Comparison of ENCODE assay signal across 21 cellular contexts in the genomic region with DNA sequence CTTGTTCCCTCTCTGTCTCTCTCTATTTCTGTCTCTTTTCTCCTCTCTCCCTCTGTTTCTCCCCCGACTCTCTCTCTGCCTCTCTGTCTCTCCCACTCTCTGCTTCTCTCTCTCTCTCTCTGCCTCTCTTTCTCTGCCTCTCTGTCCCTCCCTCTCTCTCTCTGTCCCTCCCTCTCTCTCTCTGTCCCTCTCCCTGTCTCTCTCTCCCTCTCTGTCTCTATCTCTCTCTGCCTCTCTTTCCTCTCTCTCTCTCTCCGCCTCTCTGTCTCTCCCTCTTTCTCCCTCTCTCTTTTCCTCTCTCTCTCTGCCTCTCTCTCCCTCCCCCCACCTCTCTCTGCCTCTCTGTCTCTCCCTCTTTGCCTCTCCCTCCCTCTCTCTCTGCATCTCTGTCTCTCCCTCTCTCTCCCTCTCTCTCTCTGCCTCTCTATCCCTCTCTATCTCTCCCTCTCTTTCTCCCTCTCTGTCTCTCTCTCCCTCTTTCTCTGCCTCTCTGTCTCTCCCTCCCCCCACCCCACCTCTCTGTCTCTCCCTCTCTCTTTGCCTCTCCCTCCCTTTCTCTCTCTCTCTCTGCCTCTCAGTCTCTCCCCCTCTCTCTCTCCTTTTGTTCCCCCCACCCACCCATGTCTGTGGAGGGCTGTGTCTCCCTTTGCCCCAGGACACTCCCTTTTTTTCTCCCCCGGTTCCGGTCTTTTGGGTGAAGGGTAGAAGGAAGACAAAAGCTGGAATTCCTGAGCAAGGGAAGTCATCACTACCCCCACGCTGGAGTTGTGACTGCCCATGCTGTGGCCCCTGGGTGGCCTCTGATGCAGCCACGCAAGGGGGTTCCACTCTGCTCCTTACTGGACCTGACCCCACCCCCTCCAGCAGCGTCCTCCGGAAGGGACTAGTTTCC. TPM values are rescaled to one million over a fixed set of nuclear protein-coding genes. Genes with fewer than 3 reads are reported as not detected.
A peak's percentile ranks its signal among the peaks of the same experiment; 100 is the strongest.
DNase-seq lines count a peak whose midpoint lies in the region; ATAC-seq, FAIRE-seq and TF ChIP-seq lines count a peak whose summit lies in the region.
"Had no signal": no experiment of that assay in that cellular context is flagged by ENCODE, and none has a peak within 500 bp of the region (broad histone marks: within the 10 kb centered on the region; RNA-seq: fewer than 3 reads in every experiment).

No MANE protein-coding gene starts in this region.

- BruUV-seq in GM12878 (replicated peaks; lab: Mats Ljungman, UMichigan): no TSS peak

- FAIRE-seq in GM12878 (lab: Jason Lieb, UNC): no peak

- no peaks in the 10 kb centered on the region for H3K9me2 ChIP-seq in Loucy (replicated peaks; ENCODE audit: low read depth, low read length)

- no peaks in the 10 kb centered on the region for H3K36me3 ChIP-seq in Loucy (ENCODE audit: insufficient read depth, low read length)
- no peaks in the 10 kb centered on the region for H3K36me3 ChIP-seq in GM12878 (ENCODE audit: control insufficient read depth in 2 of 2, insufficient read depth in 2 of 2, low read length in 1 of 2)
- no peaks in the 10 kb centered on the region for H3K36me3 ChIP-seq in testis (ENCODE audit: low read depth, missing control alignments)
- H3K36me3 ChIP-seq: heart left ventricle, upper lobe of right lung had no signal

- no peaks in the 10 kb centered on the region for H3K79me2 ChIP-seq in Loucy (ENCODE audit: insufficient read depth, low read length)
- no peaks in the 10 kb centered on the region for H3K79me2 ChIP-seq in GM12878 (ENCODE audit: control insufficient read depth, insufficient read depth, low read length)

- no peaks in the 10 kb centered on the region for H3F3A ChIP-seq in Loucy (ENCODE audit: low read depth)

- H3K9me3 ChIP-seq in Loucy (ENCODE audit: insufficient read depth, low read depth, low read length): no peaks in the 10 kb centered on the region
- H3K9me3 ChIP-seq in GM12878 (replicated peaks; ENCODE audit: control insufficient read depth, insufficient read depth, low read length): no peaks in the 10 kb centered on the region
- no peaks in the 10 kb centered on the region for H3K9me3 ChIP-seq in testis
- H3K9me3 ChIP-seq: heart left ventricle, upper lobe of right lung had no signal

- TF ChIP-seq RAD21 in GM12878 (IDR thresholded peaks at IDR 0.05; ENCODE audit: insufficient read depth, low read depth, low read length): no peak

- H3K4me1 ChIP-seq in Loucy (ENCODE audit: insufficient read depth, low read length, poor library complexity, severe bottlenecking) (peaks cover 25% of the 10 kb centered on the region), GM12878 (ENCODE audit: control insufficient read depth, insufficient read depth, low read length) (no peaks in the 10 kb centered on the region), testis (peaks cover 7% of the 10 kb centered on the region)

- DNase-seq in Daoy (ENCODE audit: low read depth) (peak; percentile 30), GM12878 (ENCODE audit: low read depth, low spot score) (no peak), testis (no peak)
- no peak for DNase-seq in natural killer cell treated with Interleukin-12 subunit alpha and Interleukin-12 subunit beta and Interleukin-15 and Interleukin-18, amount 100 ng/mL, for 72 hours (ENCODE audit: low spot score)
- DNase-seq in stimulated activated naive CD4-positive, alpha-beta T cell (lab: John Stamatoyannopoulos, UW): no peak
- DNase-seq: activated B cell treated with CpG ODN at 0.5 μM for 24 hours; activated CD8-positive, alpha-beta memory T cell treated with anti-CD3 and anti-CD28 coated beads, Interleukin-2, amount 50 U/mL, for 48 hours; cerebellar nuclear complex; GOT3; left ventricle myocardium superior; nephron progenitor cell; right cardiac atrium; stimulated activated CD4-positive, alpha-beta T cell treated with anti-CD3 and anti-CD28 coated beads, Interleukin-2, amount 100 ng/mL, for 48 hours; upper lobe of right lung had no signal

- intact Hi-C loops in GM12878 (cut with micrococcal nuclease; ENCODE audit: unreplicated experiment): no loop called here
- intact Hi-C loops in testis (cut with DNase I; ENCODE audit: low total_unique reads): no loop called here

- H3K9ac ChIP-seq in Loucy (ENCODE audit: low read depth, low read length, poor library complexity, severe bottlenecking) (peak overlapping the region; percentile 37), GM12878 (ENCODE audit: control insufficient read depth, insufficient read depth, low read length) (no peak overlapping the region)

- H3K4me3 Mint-ChIP-seq in natural killer cell treated with Interleukin-12 subunit alpha and Interleukin-12 subunit beta and Interleukin-15 and Interleukin-18, amount 100 ng/mL, for 72 hours: peak overlapping the region; percentile 63
- H3K4me3 Mint-ChIP-seq: activated B cell treated with CpG ODN at 0.5 μM for 24 hours, nephron progenitor cell had no signal

- H3K27me3 ChIP-seq in Loucy (ENCODE audit: insufficient read depth, low read length, poor library complexity, severe bottlenecking) (no peaks in the 10 kb centered on the region), GM12878 (replicated peaks in 1 of 2; ENCODE audit: control insufficient read depth in 2 of 2, insufficient read depth in 2 of 2, low read length in 1 of 2) (peaks cover 4 to 7% of the 10 kb centered on the region in 2 experiments), testis (no peaks in the 10 kb centered on the region)

- POLR2A ChIA-PET in GM12878 (lab: Charles Lee): interaction anchor here (0.6 kb wide), 1 partner anchor 51 kb away, joined by 3 read pairs; no protein-coding TSS in a partner anchor

- no peak for ATAC-seq in GM12878
- ATAC-seq in natural killer cell treated with Interleukin-12 subunit alpha and Interleukin-12 subunit beta and Interleukin-15 and Interleukin-18, amount 100 ng/mL, for 72 hours: no peak
- ATAC-seq in esophagus mucosa: no peak
- ATAC-seq in HG02610 (IDR thresholded peaks at IDR 0.05; ENCODE audit: unreplicated experiment): no peak

- CTCF ChIA-PET in GM12878 (lab: Yijun Ruan, JAX): interaction anchor here (1.0 to 1.8 kb wide), 2 partner anchors 21 to 113 kb away, joined by 3 to 7 read pairs; no protein-coding TSS in a partner anchor

- no peaks in the 10 kb centered on the region for H4K20me1 ChIP-seq in Loucy (ENCODE audit: insufficient read depth, low read length, poor library complexity, severe bottlenecking)
- no peaks in the 10 kb centered on the region for H4K20me1 ChIP-seq in GM12878 (ENCODE audit: control insufficient read depth, insufficient read depth)

- H3K4me1 Mint-ChIP-seq in natural killer cell treated with Interleukin-12 subunit alpha and Interleukin-12 subunit beta and Interleukin-15 and Interleukin-18, amount 100 ng/mL, for 72 hours (ENCODE audit: low read depth in 2 of 2): peaks cover 13 to 27% of the 10 kb centered on the region in 2 donors

- SMC1A ChIA-PET in GM12878 (lab: Charles Lee; ENCODE audit: uncharacterized antibody, unreplicated experiment): interaction anchor here (0.9 to 1.1 kb wide), 2 partner anchors 9 to 24 kb away, joined by 3 read pairs; no protein-coding TSS in a partner anchor

- no peak overlapping the region for H3K4me3 ChIP-seq in Loucy (ENCODE audit: low read length, poor library complexity, severe bottlenecking)
- H3K4me3 ChIP-seq in GM12878: no peak overlapping the region
- no peak overlapping the region for H3K4me3 ChIP-seq in testis
- H3K4me3 ChIP-seq: heart left ventricle, SK-N-MC, upper lobe of right lung had no signal

- no peaks in the 10 kb centered on the region for H3K36me3 Mint-ChIP-seq in natural killer cell treated with Interleukin-12 subunit alpha and Interleukin-12 subunit beta and Interleukin-15 and Interleukin-18, amount 100 ng/mL, for 72 hours
- H3K36me3 Mint-ChIP-seq: activated naive CD8-positive, alpha-beta T cell had no signal

- peak overlapping the region in 1 of 2 donors; percentile 67 for H3K27ac Mint-ChIP-seq in natural killer cell treated with Interleukin-12 subunit alpha and Interleukin-12 subunit beta and Interleukin-15 and Interleukin-18, amount 100 ng/mL, for 72 hours
- H3K27ac Mint-ChIP-seq: activated B cell treated with CpG ODN at 0.5 μM for 24 hours; activated naive CD8-positive, alpha-beta T cell; nephron progenitor cell had no signal

- H3K9me3 Mint-ChIP-seq in natural killer cell treated with Interleukin-12 subunit alpha and Interleukin-12 subunit beta and Interleukin-15 and Interleukin-18, amount 100 ng/mL, for 72 hours: no peaks in the 10 kb centered on the region
- H3K9me3 Mint-ChIP-seq: activated B cell treated with CpG ODN at 0.5 μM for 24 hours, nephron progenitor cell had no signal

- RAD21 ChIA-PET in GM12878 (lab: Charles Lee; ENCODE audit: unreplicated experiment): interaction anchor here (0.8 to 1.2 kb wide), 2 partner anchors 53 to 114 kb away, joined by 3 to 4 read pairs; no protein-coding TSS in a partner anchor

- peaks cover 21 to 41% of the 10 kb centered on the region in 2 donors for H3K27me3 Mint-ChIP-seq in natural killer cell treated with Interleukin-12 subunit alpha and Interleukin-12 subunit beta and Interleukin-15 and Interleukin-18, amount 100 ng/mL, for 72 hours

- in situ Hi-C loops in GM12878 (cut with MboI): no loop called here

- no peak overlapping the region for H3K27ac ChIP-seq in GM12878 (ENCODE audit: control insufficient read depth, insufficient read depth)
- H3K27ac ChIP-seq in testis: no peak overlapping the region
- H3K27ac ChIP-seq: epithelial cell of prostate, heart left ventricle, SK-N-MC, upper lobe of right lung had no signal

- TF ChIP-seq POLR2A in GM12878 (IDR thresholded peaks at IDR 0.05; ENCODE audit: low read depth, low read length) (no peak), testis (IDR thresholded peaks at IDR 0.05) (no peak)

- TF ChIP-seq EP300 in GM12878 (IDR thresholded peaks at IDR 0.05; ENCODE audit: borderline replicate concordance in 1 of 2, control insufficient read depth in 1 of 2, low read depth in 2 of 2, low read length in 2 of 2): no peak

- TF ChIP-seq CTCF in Loucy (conservative IDR thresholded peaks at IDR 0.05; ENCODE audit: low read length) (no peak), GM12878 (IDR thresholded peaks at IDR 0.05 in 2 of 3, conservative IDR thresholded peaks at IDR 0.05 in 1 of 3; ENCODE audit: control insufficient read depth in 2 of 3, extremely low read depth in 1 of 3, insufficient read depth in 1 of 3, low read depth in 3 of 3, low read length in 3 of 3) (no peak), testis (IDR thresholded peaks at IDR 0.05) (no peak)

- WGBS in GM12878 (ENCODE audit: insufficient coverage, insufficient replicate concordance, low lambda C conversion rate, missing lambda C conversion rate): 0% methylated on average over 7 of the region's 8 CpGs
- 38 to 59% methylated on average over 4 to 8 of the region's 8 CpGs for WGBS in testis, 2 donors

- peak overlapping the region; percentile 82 for H2AFZ ChIP-seq in Loucy (ENCODE audit: low read length)
- H2AFZ ChIP-seq in GM12878 (ENCODE audit: control insufficient read depth, low read depth, low read length): no peak overlapping the region

- peak overlapping the region; percentile 61 for H3K4me2 ChIP-seq in Loucy (ENCODE audit: low read depth, low read length, poor library complexity, severe bottlenecking)
- H3K4me2 ChIP-seq in GM12878 (ENCODE audit: control insufficient read depth, insufficient read depth): no peak overlapping the region

RNA-seq across cellular contexts. Expression of gene MGAT5B, which starts 27.1 kb away (rescaled TPM):
- 4.1 and 5.4 TPM in 2 replicates for total RNA-seq in Daoy (2014; rRNA removed; shearing (Covaris generic))
- total RNA-seq in GM12878 (2013; cell fraction: nucleolus; rRNA removed): not detected in 2 replicates
- not detected in 2 replicates for total RNA-seq in GM12878 (2014; rRNA removed)
- total RNA-seq in GM12878 (2014; rRNA removed; fragmentation: Illumina TruSeq; extraction: Trizol): not detected in 2 replicates
- total RNA-seq in GM12878 (2021): 0.13 TPM in 1 of 2 replicates, not detected in the other
- not detected for polyA plus RNA-seq in GM12878 (2011; ENCODE audit: low read depth)
- polyA plus RNA-seq in GM12878 (2011; rRNA removed): not detected in 2 replicates
- polyA plus RNA-seq in GM12878 (2011; cell fraction: cytosol; rRNA removed): not detected in 2 replicates
- polyA plus RNA-seq in GM12878 (2011; cell fraction: nucleus; rRNA removed): not detected in 2 replicates
- polyA plus RNA-seq in GM12878 (2012): not detected in 2 replicates
- polyA plus RNA-seq in GM12878 (2014; fragmentation: Illumina TruSeq; extraction: Trizol): not detected in 2 replicates
- polyA plus RNA-seq in GM12878 (2014; fragmentation: Nextera tagmentation; extraction: Ambion mirVana): not detected
- not detected in 2 replicates for polyA plus RNA-seq in GM12878 (2014; rRNA removed)
- polyA plus RNA-seq in GM12878 (2016; fragmentation: Nextera tagmentation; extraction: Ambion mirVana): not detected
- polyA minus RNA-seq in GM12878 (2011; rRNA and poly(A)+ RNA removed): not detected in 2 replicates
- polyA minus RNA-seq in GM12878 (2011; cell fraction: cytosol; rRNA and poly(A)+ RNA removed): not detected in 2 replicates
- polyA minus RNA-seq in GM12878 (2011; cell fraction: nucleus; rRNA and poly(A)+ RNA removed): not detected in 2 replicates
- total RNA-seq in natural killer cell treated with Interleukin-12 subunit alpha and Interleukin-12 subunit beta and Interleukin-15 and Interleukin-18, amount 100 ng/mL, for 72 hours: under 1 TPM in 1 of 2 donors, not detected in 1; 0.59 TPM
- 0.20 TPM for total RNA-seq in esophagus mucosa
- 10 to 100 TPM in 1 of 2 donors, 1 to 10 TPM in 1; 9.0 to 10.9 TPM for total RNA-seq in testis
- 4.6 TPM for polyA plus RNA-seq in testis (ENCODE audit: insufficient read depth, low read depth, low replicate concordance)
- total RNA-seq: left ventricle myocardium superior had no signal
